In the genomic region with DNA sequence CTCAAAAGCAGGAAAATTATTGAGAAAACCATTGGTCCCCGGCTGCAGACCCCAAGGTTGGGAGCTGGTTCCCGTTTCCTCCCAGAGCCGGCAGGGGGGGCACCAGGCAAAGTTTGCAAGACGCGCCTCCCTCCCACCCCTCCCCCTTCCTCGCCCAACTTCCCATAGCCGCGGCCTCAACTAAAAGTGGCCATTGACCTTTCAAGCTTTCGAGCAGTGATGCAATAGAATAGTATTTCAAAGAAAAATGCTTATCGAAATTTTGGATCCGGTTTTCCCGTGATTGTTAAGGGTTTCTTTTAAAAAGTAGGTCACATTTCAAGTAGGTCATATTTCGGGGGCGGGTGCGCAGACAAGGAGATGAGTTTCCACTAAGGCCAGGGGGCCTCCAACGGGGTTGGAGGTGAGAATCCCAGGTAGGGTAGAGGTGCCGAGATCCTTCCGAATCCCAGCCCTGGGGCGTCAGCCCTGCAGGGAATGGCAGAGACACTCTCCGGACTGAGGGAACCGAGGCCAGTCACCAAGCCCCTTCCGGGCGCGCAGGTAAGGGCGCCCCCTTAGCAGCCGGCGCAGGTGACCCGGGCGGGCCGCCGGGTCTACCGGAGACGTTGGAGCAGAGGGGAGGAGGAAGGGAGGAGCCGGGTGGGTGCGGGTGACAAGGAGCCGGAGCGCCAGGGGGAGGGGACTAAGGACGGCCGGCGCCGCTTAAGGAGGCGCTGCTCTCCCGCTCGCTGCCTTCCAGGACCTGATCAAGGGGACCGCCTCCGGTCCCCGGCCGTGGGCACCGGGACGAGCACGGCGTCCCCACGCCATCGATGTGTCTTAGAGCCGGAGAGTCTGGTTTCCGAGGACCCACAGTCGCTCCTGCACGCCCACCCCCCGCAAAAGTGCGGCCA, we compare ENCODE assay signal across 8 cellular contexts. TPM values are rescaled to one million over a fixed set of nuclear protein-coding genes. Genes with fewer than 3 reads are reported as not detected.
DNase-seq lines count a peak whose midpoint lies in the region; ATAC-seq and TF ChIP-seq lines count a peak whose summit lies in the region.

No MANE protein-coding gene starts in this region.

- no peak for TF ChIP-seq POLR2A in lower leg skin (IDR thresholded peaks at IDR 0.05)

- DNase-seq in SKM-1 treated with dmso at 0.1 percent for 144 hours (lab: John Stamatoyannopoulos, UW; ENCODE audit: unreplicated experiment) (peak; percentile 40), SKM-1 (lab: John Stamatoyannopoulos, UW; ENCODE audit: unreplicated experiment) (no peak), NCI-H446 treated with DMSO at 0.1 percent for 48 hours (lab: John Stamatoyannopoulos, UW) (peak; percentile 44), dorsolateral prefrontal cortex (peak; percentile 37 to 81 (median 70)), lower leg skin (ENCODE audit: low spot score in 2 of 2) (peak; percentile 82 to 97)
- DNase-seq in activated CD4-positive, alpha-beta T cell treated with anti-CD3 and anti-CD28 coated beads, Interleukin-2, amount 50 U/mL, for 24 hours (ENCODE audit: low read depth in 1 of 2, low spot score in 1 of 2), result peak; percentile 44 to 51
- DNase-seq in stimulated activated CD4-positive, alpha-beta T cell treated with anti-CD3 and anti-CD28 coated beads, Interleukin-4, amount 100 ng/mL, for 24 hours, result peak; percentile 78

- peaks cover 0 to 31% (median 7%) of the 10 kb centered on the region in 45 donors for H3K27me3 ChIP-seq in dorsolateral prefrontal cortex

- peak overlapping the region; percentile 56 to 93 (median 77) for H3K4me3 ChIP-seq in dorsolateral prefrontal cortex
- peak overlapping the region; percentile 66 for H3K4me3 ChIP-seq in lower leg skin (ENCODE audit: low read depth, poor library complexity, severe bottlenecking)

- TF ChIP-seq CTCF in dorsolateral prefrontal cortex (IDR thresholded peaks at IDR 0.05 in 54 of 56, conservative IDR thresholded peaks at IDR 0.05 in 2 of 56; ENCODE audit: low read depth in 1 of 56, partially characterized antibody in 56 of 56) (peak; percentile 64 to 95 (median 82)), lower leg skin (IDR thresholded peaks at IDR 0.05) (no peak)

- WGBS in lower leg skin, 2 donors, result 0 to 1% methylated on average over 44 to 52 of the region's 60 CpGs

- ATAC-seq in HG03039 (IDR thresholded peaks at IDR 0.05; ENCODE audit: unreplicated experiment), result peak; percentile 39

- peak overlapping the region in 58 of 59 donors; percentile 15 to 90 (median 80) for H3K27ac ChIP-seq in dorsolateral prefrontal cortex

- intact Hi-C loops in dorsolateral prefrontal cortex (cut with DNase I), result loop anchor here (1.0 to 10.0 kb wide), 8 partner anchors 68 to 533 kb away; a partner anchor contains a TSS
- intact Hi-C loops in lower leg skin (cut with DNase I; ENCODE audit: low total_unique reads), result loop anchor here (5.0 kb wide), 1 partner anchor 532 kb away; no protein-coding TSS in a partner anchor

RNA-seq across cellular contexts. Expression of a gene that starts 2.6 kb away (rescaled TPM):
- total RNA-seq in dorsolateral prefrontal cortex (10 to 100 TPM in 77 of 120 experiments, 1 to 10 TPM in 43; 6.0 to 19.2 (median 11.0) TPM), lower leg skin (10 to 100 TPM in 2 of 4 donors, 1 to 10 TPM in 2; 4.2 to 14.2 (median 9.2) TPM)

Comparison
In these comparisons a context has a peak if more than half of its experiments do, and no peak if none do; other contexts are left out.
1. CTCF ChIP-seq: peak in dorsolateral prefrontal cortex (56 of 56); none in lower leg skin (0 of 3).